ENCODE assay signal across 9 cellular contexts in genomic region chr5:139671096-139671841, GRCh38. TPM values are rescaled to one million over a fixed set of nuclear protein-coding genes. Genes with fewer than 3 reads are reported as not detected.
DNase-seq lines count a peak whose midpoint lies in the region; ATAC-seq and TF ChIP-seq lines count a peak whose summit lies in the region.
"Had no signal": no experiment of that assay in that cellular context is flagged by ENCODE, and none has a peak within 500 bp of the region (broad histone marks: within the 10 kb centered on the region; RNA-seq: fewer than 3 reads in every experiment).

No MANE protein-coding gene starts in this region.

- no peak for ATAC-seq in GM18505 (IDR thresholded peaks at IDR 0.05; ENCODE audit: unreplicated experiment)
- peak; percentile 12 to 43 for ATAC-seq in right cardiac atrium
- no peak for ATAC-seq in HG02623 (IDR thresholded peaks at IDR 0.05; ENCODE audit: unreplicated experiment)

- H3F3A ChIP-seq in SU-DHL-6 (ENCODE audit: insufficient read depth), result peaks cover 44% of the 10 kb centered on the region

- H3K27me3 ChIP-seq in SU-DHL-6 (ENCODE audit: low read length) (no peaks in the 10 kb centered on the region), right cardiac atrium (ENCODE audit: control insufficient read depth, insufficient read depth) (no peaks in the 10 kb centered on the region), skeletal muscle tissue (ENCODE audit: control insufficient read depth in 3 of 3, insufficient read depth in 3 of 3, low read length in 3 of 3) (no peaks in the 10 kb centered on the region)
- H3K27me3 ChIP-seq: hepatocyte had no signal

- TF ChIP-seq CTCF in SU-DHL-6 (IDR thresholded peaks at IDR 0.05; ENCODE audit: insufficient read depth, low read length, poor library complexity, severe bottlenecking), result no peak

- H3K9me3 ChIP-seq in SU-DHL-6 (ENCODE audit: insufficient read depth, low read length) (no peaks in the 10 kb centered on the region), right cardiac atrium (ENCODE audit: control insufficient read depth, low read length) (no peaks in the 10 kb centered on the region), skeletal muscle tissue (ENCODE audit: control insufficient read depth in 3 of 3, low read length in 3 of 3) (no peaks in the 10 kb centered on the region)

- no peaks in the 10 kb centered on the region for H3K36me3 ChIP-seq in SU-DHL-6 (ENCODE audit: low read length)
- peaks cover 0 to under 1% (median 0%) of the 10 kb centered on the region in 3 donors for H3K36me3 ChIP-seq in skeletal muscle tissue (ENCODE audit: control insufficient read depth in 3 of 3, insufficient read depth in 3 of 3, low read length in 3 of 3)

- H4K20me1 ChIP-seq in SU-DHL-6 (ENCODE audit: low read depth, low read length), result no peaks in the 10 kb centered on the region

- WGBS in right cardiac atrium, result 23% methylated on average over 20 of the region's 20 CpGs

- TF ChIP-seq POLR2A in GM18505 (IDR thresholded peaks at IDR 0.05; ENCODE audit: borderline replicate concordance, extremely low read depth, insufficient read depth, insufficient read length), result peak; percentile 23

- H3K9ac ChIP-seq in SU-DHL-6 (ENCODE audit: low read length), result peak overlapping the region; percentile 81
- H3K9ac ChIP-seq in skeletal muscle tissue (ENCODE audit: low read depth in 1 of 3, low read length in 3 of 3), result peak overlapping the region; percentile 43 to 95 (median 62)

- H3K27ac ChIP-seq in SU-DHL-6 (ENCODE audit: low read depth, low read length) (peak overlapping the region; percentile 99), right cardiac atrium (ENCODE audit: low read length) (peak overlapping the region; percentile 95), skeletal muscle tissue (ENCODE audit: low read depth, low read length) (peak overlapping the region; percentile 85)
- H3K27ac ChIP-seq: hepatocyte had no signal

- peak overlapping the region; percentile 93 for H3K4me2 ChIP-seq in SU-DHL-6 (ENCODE audit: low read depth, low read length, poor library complexity, severe bottlenecking)
- H3K4me2 ChIP-seq: hepatocyte had no signal

- intact Hi-C loops in right cardiac atrium (cut with DNase I), result no loop called here

- peaks cover 83% of the 10 kb centered on the region for H3K79me2 ChIP-seq in SU-DHL-6 (ENCODE audit: insufficient read depth, low read length)

- H3K4me1 ChIP-seq in right cardiac atrium (ENCODE audit: control insufficient read depth, insufficient read depth, low read length) (peaks cover 19% of the 10 kb centered on the region), skeletal muscle tissue (ENCODE audit: control insufficient read depth in 3 of 3, insufficient read depth in 3 of 3, low read length in 3 of 3) (peaks cover 89 to 94% (median 92%) of the 10 kb centered on the region in 3 donors)

- no peak overlapping the region for H2AFZ ChIP-seq in SU-DHL-6 (ENCODE audit: low read depth, low read length, severe bottlenecking)
- H2AFZ ChIP-seq: hepatocyte had no signal

- H3K4me3 ChIP-seq in SU-DHL-6 (ENCODE audit: insufficient read depth, low read length, poor library complexity, severe bottlenecking), result peak overlapping the region; percentile 21
- H3K4me3 ChIP-seq in right cardiac atrium (ENCODE audit: low read length), result no peak overlapping the region
- H3K4me3 ChIP-seq in skeletal muscle tissue (ENCODE audit: low read length in 3 of 3), result peak overlapping the region; percentile 49 to 76 (median 69)
- H3K4me3 ChIP-seq: hepatocyte had no signal

- DNase-seq in right cardiac atrium, result peak in 2 of 3 donors; percentile 82 to 83
- DNase-seq in activated T-cell treated with anti-CD3 and anti-CD28 coated beads, Interleukin-2, amount 50 U/mL, for 48 hours, result no peak
- DNase-seq in T-helper 1 cell, result no peak
- no peak for DNase-seq in ureter (ENCODE audit: low spot score)

- H3K9me2 ChIP-seq in SU-DHL-6 (replicated peaks; ENCODE audit: insufficient read depth, low read length), result no peaks in the 10 kb centered on the region

RNA-seq across cellular contexts. Expression of gene CXXC5, which starts 23.1 kb away (rescaled TPM):
- total RNA-seq in right cardiac atrium (10 to 100 TPM; 33.9 to 70.5 (median 55.9) TPM), skeletal muscle tissue (66.8 TPM), ureter (28.7 TPM)
- 47.5 TPM for polyA plus RNA-seq in right cardiac atrium

Comparison
In these comparisons a context has a peak if more than half of its experiments do, and no peak if none do; other contexts are left out.
1. ATAC-seq: peak in right cardiac atrium (2 of 2); none in GM18505 (single experiment) and HG02623 (single experiment).
2. DNase-seq: peak in right cardiac atrium (2 of 3); none in activated T-cell treated with anti-CD3 and anti-CD28 coated beads, Interleukin-2, amount 50 U/mL, for 48 hours (0 of 2), T-helper 1 cell (0 of 5) and ureter (single experiment).
3. Peak in every context shown above with its lines, with median percentiles within 50 percentile points of each other: H3K27ac ChIP-seq.